In genomic region chr9:15416880-15417279, GRCh38 we compare ENCODE assay signal across 8 cellular contexts. TPM values are rescaled to one million over a fixed set of nuclear protein-coding genes. Genes with fewer than 3 reads are reported as not detected.
A peak's percentile ranks its signal among the peaks of the same experiment; 100 is the strongest.
DNase-seq lines count a peak whose midpoint lies in the region; TF ChIP-seq lines count a peak whose summit lies in the region.

No MANE protein-coding gene starts in this region.

- H3K9me3 ChIP-seq in hepatocyte (ENCODE audit: low read depth) (no peaks in the 10 kb centered on the region), suprapubic skin (no peaks in the 10 kb centered on the region)

- H4K20me1 ChIP-seq in hepatocyte (ENCODE audit: insufficient read depth, poor library complexity, severe bottlenecking), result no peaks in the 10 kb centered on the region

- 56% methylated on average over 2 of the region's 2 CpGs for WGBS in hepatocyte (ENCODE audit: low lambda C conversion rate, missing lambda C conversion rate)
- 41% methylated on average over 2 of the region's 2 CpGs for WGBS in suprapubic skin

- DNase-seq in AG20443 (ENCODE audit: low spot score) (peak; percentile 52), NCI-H1092 treated with DMSO at 0.1 percent for 48 hours (lab: John Stamatoyannopoulos, UW) (peak; percentile 20), hepatocyte (ENCODE audit: low spot score) (peak; percentile 60), COR-L47 (lab: John Stamatoyannopoulos, UW) (no peak), suprapubic skin (ENCODE audit: low spot score in 2 of 2) (no peak)
- DNase-seq in activated effector memory CD4-positive, alpha-beta T cell treated with anti-CD3 and anti-CD28 coated beads, Interleukin-2, amount 50 U/mL, for 16 hours, result peak; percentile 68
- DNase-seq in stimulated activated CD4-positive, alpha-beta T cell treated with anti-CD3 and anti-CD28 coated beads, TNF-alpha, amount 100 ng/mL, for 24 hours (ENCODE audit: low read depth in 3 of 3), result peak in 2 of 3 experiments; percentile 8 to 27

- H3K36me3 ChIP-seq in hepatocyte (replicated peaks; ENCODE audit: insufficient read depth, low read depth) (no peaks in the 10 kb centered on the region), suprapubic skin (no peaks in the 10 kb centered on the region)

- no peak overlapping the region for H2AFZ ChIP-seq in hepatocyte

- no peak overlapping the region for H3K4me2 ChIP-seq in hepatocyte

- no peaks in the 10 kb centered on the region for H3K9me2 ChIP-seq in hepatocyte (replicated peaks; ENCODE audit: insufficient read depth)

- H3K4me1 ChIP-seq in hepatocyte (ENCODE audit: insufficient read depth) (no peaks in the 10 kb centered on the region), suprapubic skin (no peaks in the 10 kb centered on the region)

- H3K4me3 ChIP-seq in hepatocyte (no peak overlapping the region), suprapubic skin (no peak overlapping the region)

- TF ChIP-seq CTCF in GM12873 (IDR thresholded peaks at IDR 0.05; ENCODE audit: insufficient read depth, low read depth, low read length, missing control alignments), result peak; percentile 42
- TF ChIP-seq CTCF in hepatocyte (IDR thresholded peaks at IDR 0.05; ENCODE audit: poor library complexity), result peak; percentile 60
- TF ChIP-seq CTCF in suprapubic skin (IDR thresholded peaks at IDR 0.05), result no peak

- no peak for TF ChIP-seq EP300 in suprapubic skin (IDR thresholded peaks at IDR 0.05)

- H3K27me3 ChIP-seq in hepatocyte, result no peaks in the 10 kb centered on the region
- no peaks in the 10 kb centered on the region for H3K27me3 ChIP-seq in suprapubic skin

- TF ChIP-seq POLR2A in suprapubic skin (IDR thresholded peaks at IDR 0.05), result no peak

- H3K27ac ChIP-seq in hepatocyte (no peak overlapping the region), suprapubic skin (no peak overlapping the region)

- no peaks in the 10 kb centered on the region for H3K79me2 ChIP-seq in hepatocyte

RNA-seq across cellular contexts. Expression of gene SNAPC3, which starts 5.8 kb away (rescaled TPM):
- total RNA-seq in hepatocyte (27.7 and 34.1 TPM in 2 replicates), suprapubic skin (10 to 100 TPM; 12.5 to 27.4 (median 17.8) TPM)
- 19.4 and 21.2 TPM in 2 replicates for polyA plus RNA-seq in hepatocyte

Comparison
In these comparisons a context has a peak if more than half of its experiments do, and no peak if none do; other contexts are left out.
1. DNase-seq: peak in AG20443 (single experiment), NCI-H1092 treated with DMSO at 0.1 percent for 48 hours (single experiment), activated effector memory CD4-positive, alpha-beta T cell treated with anti-CD3 and anti-CD28 coated beads, Interleukin-2, amount 50 U/mL, for 16 hours (single experiment), hepatocyte (single experiment) and stimulated activated CD4-positive, alpha-beta T cell treated with anti-CD3 and anti-CD28 coated beads, TNF-alpha, amount 100 ng/mL, for 24 hours (2 of 3); none in COR-L47 (single experiment) and suprapubic skin (0 of 2).
2. CTCF ChIP-seq: peak in GM12873 (single experiment) and hepatocyte (single experiment); none in suprapubic skin (0 of 2).